Comparison of ENCODE assay signal across 1 cellular context in the genomic region with DNA sequence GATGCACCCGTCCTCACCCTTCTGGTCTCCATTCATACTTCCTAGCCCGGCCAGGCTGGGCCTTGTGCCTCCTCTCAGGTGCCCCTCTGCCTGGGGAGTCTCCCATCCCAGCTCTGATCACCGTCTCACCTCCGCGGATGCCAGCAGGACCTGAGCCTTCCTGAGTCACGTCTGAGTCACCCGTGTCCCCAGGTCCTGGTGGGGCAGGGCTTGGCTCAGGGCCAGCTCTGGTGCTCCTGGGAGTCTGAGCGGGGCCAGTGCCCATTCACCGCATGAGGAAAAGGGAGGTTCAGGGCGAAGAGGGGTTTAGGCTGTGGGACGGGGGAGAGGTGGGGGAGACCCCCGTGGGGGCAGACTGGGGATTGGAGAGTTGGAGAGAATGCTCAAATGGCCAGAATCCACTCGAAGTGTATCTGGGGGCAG.
TF ChIP-seq lines count a peak whose summit lies in the region.

No MANE protein-coding gene starts in this region.

TF ChIP-seq in K562, 482 proteins besides CTCF, POLR2A, EP300 and RAD21 (continued from another document and continues in another):
- TF ChIP-seq, protein P1, sequence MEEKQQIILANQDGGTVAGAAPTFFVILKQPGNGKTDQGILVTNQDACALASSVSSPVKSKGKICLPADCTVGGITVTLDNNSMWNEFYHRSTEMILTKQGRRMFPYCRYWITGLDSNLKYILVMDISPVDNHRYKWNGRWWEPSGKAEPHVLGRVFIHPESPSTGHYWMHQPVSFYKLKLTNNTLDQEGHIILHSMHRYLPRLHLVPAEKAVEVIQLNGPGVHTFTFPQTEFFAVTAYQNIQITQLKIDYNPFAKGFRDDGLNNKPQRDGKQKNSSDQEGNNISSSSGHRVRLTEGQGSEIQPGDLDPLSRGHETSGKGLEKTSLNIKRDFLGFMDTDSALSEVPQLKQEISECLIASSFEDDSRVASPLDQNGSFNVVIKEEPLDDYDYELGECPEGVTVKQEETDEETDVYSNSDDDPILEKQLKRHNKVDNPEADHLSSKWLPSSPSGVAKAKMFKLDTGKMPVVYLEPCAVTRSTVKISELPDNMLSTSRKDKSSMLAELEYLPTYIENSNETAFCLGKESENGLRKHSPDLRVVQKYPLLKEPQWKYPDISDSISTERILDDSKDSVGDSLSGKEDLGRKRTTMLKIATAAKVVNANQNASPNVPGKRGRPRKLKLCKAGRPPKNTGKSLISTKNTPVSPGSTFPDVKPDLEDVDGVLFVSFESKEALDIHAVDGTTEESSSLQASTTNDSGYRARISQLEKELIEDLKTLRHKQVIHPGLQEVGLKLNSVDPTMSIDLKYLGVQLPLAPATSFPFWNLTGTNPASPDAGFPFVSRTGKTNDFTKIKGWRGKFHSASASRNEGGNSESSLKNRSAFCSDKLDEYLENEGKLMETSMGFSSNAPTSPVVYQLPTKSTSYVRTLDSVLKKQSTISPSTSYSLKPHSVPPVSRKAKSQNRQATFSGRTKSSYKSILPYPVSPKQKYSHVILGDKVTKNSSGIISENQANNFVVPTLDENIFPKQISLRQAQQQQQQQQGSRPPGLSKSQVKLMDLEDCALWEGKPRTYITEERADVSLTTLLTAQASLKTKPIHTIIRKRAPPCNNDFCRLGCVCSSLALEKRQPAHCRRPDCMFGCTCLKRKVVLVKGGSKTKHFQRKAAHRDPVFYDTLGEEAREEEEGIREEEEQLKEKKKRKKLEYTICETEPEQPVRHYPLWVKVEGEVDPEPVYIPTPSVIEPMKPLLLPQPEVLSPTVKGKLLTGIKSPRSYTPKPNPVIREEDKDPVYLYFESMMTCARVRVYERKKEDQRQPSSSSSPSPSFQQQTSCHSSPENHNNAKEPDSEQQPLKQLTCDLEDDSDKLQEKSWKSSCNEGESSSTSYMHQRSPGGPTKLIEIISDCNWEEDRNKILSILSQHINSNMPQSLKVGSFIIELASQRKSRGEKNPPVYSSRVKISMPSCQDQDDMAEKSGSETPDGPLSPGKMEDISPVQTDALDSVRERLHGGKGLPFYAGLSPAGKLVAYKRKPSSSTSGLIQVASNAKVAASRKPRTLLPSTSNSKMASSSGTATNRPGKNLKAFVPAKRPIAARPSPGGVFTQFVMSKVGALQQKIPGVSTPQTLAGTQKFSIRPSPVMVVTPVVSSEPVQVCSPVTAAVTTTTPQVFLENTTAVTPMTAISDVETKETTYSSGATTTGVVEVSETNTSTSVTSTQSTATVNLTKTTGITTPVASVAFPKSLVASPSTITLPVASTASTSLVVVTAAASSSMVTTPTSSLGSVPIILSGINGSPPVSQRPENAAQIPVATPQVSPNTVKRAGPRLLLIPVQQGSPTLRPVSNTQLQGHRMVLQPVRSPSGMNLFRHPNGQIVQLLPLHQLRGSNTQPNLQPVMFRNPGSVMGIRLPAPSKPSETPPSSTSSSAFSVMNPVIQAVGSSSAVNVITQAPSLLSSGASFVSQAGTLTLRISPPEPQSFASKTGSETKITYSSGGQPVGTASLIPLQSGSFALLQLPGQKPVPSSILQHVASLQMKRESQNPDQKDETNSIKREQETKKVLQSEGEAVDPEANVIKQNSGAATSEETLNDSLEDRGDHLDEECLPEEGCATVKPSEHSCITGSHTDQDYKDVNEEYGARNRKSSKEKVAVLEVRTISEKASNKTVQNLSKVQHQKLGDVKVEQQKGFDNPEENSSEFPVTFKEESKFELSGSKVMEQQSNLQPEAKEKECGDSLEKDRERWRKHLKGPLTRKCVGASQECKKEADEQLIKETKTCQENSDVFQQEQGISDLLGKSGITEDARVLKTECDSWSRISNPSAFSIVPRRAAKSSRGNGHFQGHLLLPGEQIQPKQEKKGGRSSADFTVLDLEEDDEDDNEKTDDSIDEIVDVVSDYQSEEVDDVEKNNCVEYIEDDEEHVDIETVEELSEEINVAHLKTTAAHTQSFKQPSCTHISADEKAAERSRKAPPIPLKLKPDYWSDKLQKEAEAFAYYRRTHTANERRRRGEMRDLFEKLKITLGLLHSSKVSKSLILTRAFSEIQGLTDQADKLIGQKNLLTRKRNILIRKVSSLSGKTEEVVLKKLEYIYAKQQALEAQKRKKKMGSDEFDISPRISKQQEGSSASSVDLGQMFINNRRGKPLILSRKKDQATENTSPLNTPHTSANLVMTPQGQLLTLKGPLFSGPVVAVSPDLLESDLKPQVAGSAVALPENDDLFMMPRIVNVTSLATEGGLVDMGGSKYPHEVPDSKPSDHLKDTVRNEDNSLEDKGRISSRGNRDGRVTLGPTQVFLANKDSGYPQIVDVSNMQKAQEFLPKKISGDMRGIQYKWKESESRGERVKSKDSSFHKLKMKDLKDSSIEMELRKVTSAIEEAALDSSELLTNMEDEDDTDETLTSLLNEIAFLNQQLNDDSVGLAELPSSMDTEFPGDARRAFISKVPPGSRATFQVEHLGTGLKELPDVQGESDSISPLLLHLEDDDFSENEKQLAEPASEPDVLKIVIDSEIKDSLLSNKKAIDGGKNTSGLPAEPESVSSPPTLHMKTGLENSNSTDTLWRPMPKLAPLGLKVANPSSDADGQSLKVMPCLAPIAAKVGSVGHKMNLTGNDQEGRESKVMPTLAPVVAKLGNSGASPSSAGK (IDR thresholded peaks at IDR 0.05) = no peak
- TF ChIP-seq CBX1 (IDR thresholded peaks at IDR 0.05; ENCODE audit: low read depth) (no peak), TBP (optimal IDR thresholded peaks at IDR 0.05; ENCODE audit: low read depth, low read length) (no peak), JUND (IDR thresholded peaks at IDR 0.05; ENCODE audit: borderline replicate concordance, low read depth, low read length) (peak; percentile 92), JUND (tag; IDR thresholded peaks at IDR 0.05; ENCODE audit: borderline replicate concordance, low read depth, low read length) (peak; percentile 76; the same call in 1 of the 3 replicates), NFIC (IDR thresholded peaks at IDR 0.05) (peak; percentile 100), ATF3 (IDR thresholded peaks at IDR 0.05) (peak; percentile 89), ATF3 (CRISPR knock-in tag; conservative IDR thresholded peaks at IDR 0.05) (no peak), EGR1 (conservative IDR thresholded peaks at IDR 0.05) (no peak), SAFB (IDR thresholded peaks at IDR 0.05; ENCODE audit: borderline replicate concordance, low read depth, low read length) (peak; percentile 43; the same call in 1 of the 2 replicates), ZNF79 (CRISPR knock-in tag; IDR thresholded peaks at IDR 0.05; ENCODE audit: low read depth) (no peak), GTF2B (IDR thresholded peaks at IDR 0.05; ENCODE audit: extremely low read depth, insufficient read length) (no peak), IRF2 (CRISPR knock-in tag; IDR thresholded peaks at IDR 0.05) (no peak), ETV5 (CRISPR knock-in tag; IDR thresholded peaks at IDR 0.05; ENCODE audit: low read depth) (0 out of 2 replicates have a peak, but pooled peaks have one; percentile 12), DDX20 (tag; IDR thresholded peaks at IDR 0.05; ENCODE audit: low read depth) (no peak), ZNF707 (CRISPR knock-in tag; conservative IDR thresholded peaks at IDR 0.05) (no peak), ZNF699 (CRISPR knock-in tag; IDR thresholded peaks at IDR 0.05; ENCODE audit: insufficient replicate concordance) (no peak), ZBTB7A (IDR thresholded peaks at IDR 0.05; ENCODE audit: borderline replicate concordance, control insufficient read depth, low read depth, low read length) (peak; percentile 66), ZEB2 (IDR thresholded peaks at IDR 0.05) (peak; percentile 87), HEY1 (CRISPR knock-in tag; IDR thresholded peaks at IDR 0.05; ENCODE audit: borderline replicate concordance) (no peak), ZNF316 (IDR thresholded peaks at IDR 0.05) (peak; percentile 30; the same call in 1 of the 2 replicates), ARHGAP35 (IDR thresholded peaks at IDR 0.05; ENCODE audit: partially characterized antibody) (no peak), CREBBP (IDR thresholded peaks at IDR 0.05; ENCODE audit: low read depth, low read length) (no peak), ARNT (IDR thresholded peaks at IDR 0.05) (no peak), ZBTB1 (CRISPR knock-in tag; IDR thresholded peaks at IDR 0.05; ENCODE audit: borderline replicate concordance, low read depth) (no peak), ZKSCAN1 (IDR thresholded peaks at IDR 0.05; ENCODE audit: low read depth, low read length) (no peak), BMI1 (IDR thresholded peaks at IDR 0.05; ENCODE audit: low read length) (no peak), ZNF431 (CRISPR knock-in tag; IDR thresholded peaks at IDR 0.05) (no peak), MCM3 (IDR thresholded peaks at IDR 0.05) (no peak), ZNF143 (CRISPR knock-in tag; IDR thresholded peaks at IDR 0.05) (no peak), FOS (IDR thresholded peaks at IDR 0.05; ENCODE audit: extremely low read depth, insufficient read length) (peak; percentile 45)
- TF ChIP-seq, protein P2, sequence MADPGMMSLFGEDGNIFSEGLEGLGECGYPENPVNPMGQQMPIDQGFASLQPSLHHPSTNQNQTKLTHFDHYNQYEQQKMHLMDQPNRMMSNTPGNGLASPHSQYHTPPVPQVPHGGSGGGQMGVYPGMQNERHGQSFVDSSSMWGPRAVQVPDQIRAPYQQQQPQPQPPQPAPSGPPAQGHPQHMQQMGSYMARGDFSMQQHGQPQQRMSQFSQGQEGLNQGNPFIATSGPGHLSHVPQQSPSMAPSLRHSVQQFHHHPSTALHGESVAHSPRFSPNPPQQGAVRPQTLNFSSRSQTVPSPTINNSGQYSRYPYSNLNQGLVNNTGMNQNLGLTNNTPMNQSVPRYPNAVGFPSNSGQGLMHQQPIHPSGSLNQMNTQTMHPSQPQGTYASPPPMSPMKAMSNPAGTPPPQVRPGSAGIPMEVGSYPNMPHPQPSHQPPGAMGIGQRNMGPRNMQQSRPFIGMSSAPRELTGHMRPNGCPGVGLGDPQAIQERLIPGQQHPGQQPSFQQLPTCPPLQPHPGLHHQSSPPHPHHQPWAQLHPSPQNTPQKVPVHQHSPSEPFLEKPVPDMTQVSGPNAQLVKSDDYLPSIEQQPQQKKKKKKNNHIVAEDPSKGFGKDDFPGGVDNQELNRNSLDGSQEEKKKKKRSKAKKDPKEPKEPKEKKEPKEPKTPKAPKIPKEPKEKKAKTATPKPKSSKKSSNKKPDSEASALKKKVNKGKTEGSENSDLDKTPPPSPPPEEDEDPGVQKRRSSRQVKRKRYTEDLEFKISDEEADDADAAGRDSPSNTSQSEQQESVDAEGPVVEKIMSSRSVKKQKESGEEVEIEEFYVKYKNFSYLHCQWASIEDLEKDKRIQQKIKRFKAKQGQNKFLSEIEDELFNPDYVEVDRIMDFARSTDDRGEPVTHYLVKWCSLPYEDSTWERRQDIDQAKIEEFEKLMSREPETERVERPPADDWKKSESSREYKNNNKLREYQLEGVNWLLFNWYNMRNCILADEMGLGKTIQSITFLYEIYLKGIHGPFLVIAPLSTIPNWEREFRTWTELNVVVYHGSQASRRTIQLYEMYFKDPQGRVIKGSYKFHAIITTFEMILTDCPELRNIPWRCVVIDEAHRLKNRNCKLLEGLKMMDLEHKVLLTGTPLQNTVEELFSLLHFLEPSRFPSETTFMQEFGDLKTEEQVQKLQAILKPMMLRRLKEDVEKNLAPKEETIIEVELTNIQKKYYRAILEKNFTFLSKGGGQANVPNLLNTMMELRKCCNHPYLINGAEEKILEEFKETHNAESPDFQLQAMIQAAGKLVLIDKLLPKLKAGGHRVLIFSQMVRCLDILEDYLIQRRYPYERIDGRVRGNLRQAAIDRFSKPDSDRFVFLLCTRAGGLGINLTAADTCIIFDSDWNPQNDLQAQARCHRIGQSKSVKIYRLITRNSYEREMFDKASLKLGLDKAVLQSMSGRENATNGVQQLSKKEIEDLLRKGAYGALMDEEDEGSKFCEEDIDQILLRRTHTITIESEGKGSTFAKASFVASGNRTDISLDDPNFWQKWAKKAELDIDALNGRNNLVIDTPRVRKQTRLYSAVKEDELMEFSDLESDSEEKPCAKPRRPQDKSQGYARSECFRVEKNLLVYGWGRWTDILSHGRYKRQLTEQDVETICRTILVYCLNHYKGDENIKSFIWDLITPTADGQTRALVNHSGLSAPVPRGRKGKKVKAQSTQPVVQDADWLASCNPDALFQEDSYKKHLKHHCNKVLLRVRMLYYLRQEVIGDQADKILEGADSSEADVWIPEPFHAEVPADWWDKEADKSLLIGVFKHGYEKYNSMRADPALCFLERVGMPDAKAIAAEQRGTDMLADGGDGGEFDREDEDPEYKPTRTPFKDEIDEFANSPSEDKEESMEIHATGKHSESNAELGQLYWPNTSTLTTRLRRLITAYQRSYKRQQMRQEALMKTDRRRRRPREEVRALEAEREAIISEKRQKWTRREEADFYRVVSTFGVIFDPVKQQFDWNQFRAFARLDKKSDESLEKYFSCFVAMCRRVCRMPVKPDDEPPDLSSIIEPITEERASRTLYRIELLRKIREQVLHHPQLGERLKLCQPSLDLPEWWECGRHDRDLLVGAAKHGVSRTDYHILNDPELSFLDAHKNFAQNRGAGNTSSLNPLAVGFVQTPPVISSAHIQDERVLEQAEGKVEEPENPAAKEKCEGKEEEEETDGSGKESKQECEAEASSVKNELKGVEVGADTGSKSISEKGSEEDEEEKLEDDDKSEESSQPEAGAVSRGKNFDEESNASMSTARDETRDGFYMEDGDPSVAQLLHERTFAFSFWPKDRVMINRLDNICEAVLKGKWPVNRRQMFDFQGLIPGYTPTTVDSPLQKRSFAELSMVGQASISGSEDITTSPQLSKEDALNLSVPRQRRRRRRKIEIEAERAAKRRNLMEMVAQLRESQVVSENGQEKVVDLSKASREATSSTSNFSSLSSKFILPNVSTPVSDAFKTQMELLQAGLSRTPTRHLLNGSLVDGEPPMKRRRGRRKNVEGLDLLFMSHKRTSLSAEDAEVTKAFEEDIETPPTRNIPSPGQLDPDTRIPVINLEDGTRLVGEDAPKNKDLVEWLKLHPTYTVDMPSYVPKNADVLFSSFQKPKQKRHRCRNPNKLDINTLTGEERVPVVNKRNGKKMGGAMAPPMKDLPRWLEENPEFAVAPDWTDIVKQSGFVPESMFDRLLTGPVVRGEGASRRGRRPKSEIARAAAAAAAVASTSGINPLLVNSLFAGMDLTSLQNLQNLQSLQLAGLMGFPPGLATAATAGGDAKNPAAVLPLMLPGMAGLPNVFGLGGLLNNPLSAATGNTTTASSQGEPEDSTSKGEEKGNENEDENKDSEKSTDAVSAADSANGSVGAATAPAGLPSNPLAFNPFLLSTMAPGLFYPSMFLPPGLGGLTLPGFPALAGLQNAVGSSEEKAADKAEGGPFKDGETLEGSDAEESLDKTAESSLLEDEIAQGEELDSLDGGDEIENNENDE (IDR thresholded peaks at IDR 0.05; ENCODE audit: low read depth, low read length) = no peak
